In the genomic region with DNA sequence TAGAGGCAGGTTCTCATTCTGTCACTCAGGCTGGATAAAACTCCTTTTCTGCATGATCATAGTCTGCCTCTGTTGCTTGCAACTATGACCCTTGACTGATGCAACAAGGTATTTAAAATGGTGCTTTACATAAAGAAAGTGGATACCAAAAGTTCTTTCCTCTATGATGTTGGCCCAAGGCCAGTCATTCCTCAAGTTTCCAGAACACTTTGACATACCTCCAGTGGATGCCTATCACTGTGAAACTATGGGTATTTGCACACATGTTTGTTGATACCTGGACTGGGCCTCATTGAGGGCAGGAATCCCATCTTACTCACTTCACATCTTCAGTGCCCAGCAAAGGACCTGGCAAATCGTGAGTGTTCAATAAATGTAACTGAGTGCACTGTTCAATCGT, we compare ENCODE assay signal across 28 cellular contexts.
"Had no signal": no experiment of that assay in that cellular context is flagged by ENCODE, and none has a peak within 500 bp of the region (broad histone marks: within the 10 kb centered on the region; RNA-seq: fewer than 3 reads in every experiment).

No MANE protein-coding gene starts in this region.

- H3K9me3 ChIP-seq: left lung, lower lobe of right lung, pancreas, prostate gland, stomach, testis, thyroid gland, vagina had no signal

- ATAC-seq: left colon; left lung; lower lobe of right lung; naive thymus-derived CD8-positive, alpha-beta T cell; pancreas; right cardiac atrium; sciatic nerve; stimulated activated naive B cell treated with anti-CD40 and anti-IgM and Interleukin-4, amounts not matched to agents 10 μg/mL and 1 μg/mL and 100 μg/mL, for 72 hours; stimulated activated naive CD8-positive, alpha-beta T cell treated with anti-CD3 and anti-CD28 coated beads, Interleukin-15, Interleukin-2, amounts not matched to agents 100 U/mL and 50 U/mL, for 24 hours had no signal

- H3K27ac ChIP-seq: left lung, lower lobe of right lung, pancreas, prostate gland, skin epidermis, stomach, testis, thyroid gland, vagina had no signal

- H3K36me3 ChIP-seq: left lung, lower lobe of right lung, pancreas, prostate gland, stomach, thyroid gland, vagina had no signal

- H3K4me1 ChIP-seq: left lung, lower lobe of right lung, pancreas, prostate gland, testis, thyroid gland, vagina had no signal

- H3K27me3 ChIP-seq: left lung, pancreas, stomach, testis, thyroid gland, vagina had no signal

- FAIRE-seq: islet of Langerhans had no signal

- H3K4me3 ChIP-seq: left lung, lower lobe of right lung, pancreas, prostate gland, skin epidermis, stomach, testis, thyroid gland, vagina had no signal

- DNase-seq: hypothalamus; immature natural killer cell; kidney; left colon; left lung; lower lobe of right lung; mammary epithelial cell; mesenchymal stem cell; naive thymus-derived CD8-positive, alpha-beta T cell; nucleus accumbens; pancreas; posterior cingulate gyrus; retina; right cardiac atrium; stimulated activated CD4-positive, alpha-beta T cell treated with anti-CD3 and anti-CD28 coated beads, Interleukin-12 subunit alpha, Interleukin-12 subunit beta, amount 100 ng/mL, for 4 hours; stimulated activated CD4-positive, alpha-beta T cell treated with anti-CD3 and anti-CD28 coated beads, Interleukin-15, amount 100 ng/mL, for 24 hours; stimulated activated CD4-positive, alpha-beta T cell treated with anti-CD3 and anti-CD28 coated beads, Interleukin-2, amount 100 ng/mL, for 24 hours; stimulated activated CD4-positive, alpha-beta T cell treated with anti-CD3 and anti-CD28 coated beads, Interleukin-4, amount 100 ng/mL, for 1 hour; stimulated activated naive B cell treated with anti-CD40 and anti-IgM and Interleukin-4, amounts not matched to agents 10 μg/mL and 1 μg/mL and 100 μg/mL, for 72 hours; stimulated activated naive CD8-positive, alpha-beta T cell treated with anti-CD3 and anti-CD28 coated beads, Interleukin-15, Interleukin-2, amounts not matched to agents 100 U/mL and 50 U/mL, for 24 hours; stomach; testis; thyroid gland had no signal
